ENCODE assay signal across 37 cellular contexts in the genomic region with DNA sequence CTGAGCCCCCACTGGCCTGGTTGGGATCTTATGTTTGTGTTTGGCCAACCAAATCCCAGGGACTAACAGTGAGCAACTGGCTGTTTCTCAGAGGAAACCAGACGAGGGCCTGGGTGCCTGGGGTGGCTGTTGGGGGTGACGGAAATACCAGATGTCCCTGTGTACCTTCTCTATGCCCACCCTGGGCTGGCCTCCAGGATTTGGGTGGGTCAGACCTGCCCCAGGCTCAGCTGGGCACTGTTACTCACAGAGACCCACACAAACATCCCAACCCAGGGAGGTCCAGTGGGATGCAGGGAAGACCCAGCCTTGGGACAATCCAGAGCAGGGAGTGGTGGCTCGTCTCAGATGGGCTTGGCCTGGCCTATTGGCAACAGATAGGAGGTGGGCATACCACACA. TPM values are rescaled to one million over a fixed set of nuclear protein-coding genes. Genes with fewer than 3 reads are reported as not detected.
"Had no signal": no experiment of that assay in that cellular context is flagged by ENCODE, and none has a peak within 500 bp of the region (broad histone marks: within the 10 kb centered on the region; RNA-seq: fewer than 3 reads in every experiment).

No MANE protein-coding gene starts in this region.

- H3K9me3 ChIP-seq: adrenal gland had no signal

- H3K4me1 Mint-ChIP-seq: activated B cell treated with CpG ODN at 0.5 μM for 24 hours; activated CD4-positive, alpha-beta T cell treated with anti-CD3 and anti-CD28 coated beads, Interleukin-2, amount 10 ng/mL, durations not matched to agents 24 days and 14 days had no signal

- FAIRE-seq: TTC549 had no signal

- H3K27ac ChIP-seq: adrenal gland, ascending aorta, cardiac muscle cell, VCaP had no signal

- H3K4me1 ChIP-seq: adrenal gland, ascending aorta had no signal

- H3K27me3 ChIP-seq: adrenal gland, ascending aorta, cardiac muscle cell had no signal

- H3K9me3 Mint-ChIP-seq: activated B cell treated with CpG ODN at 0.5 μM for 24 hours; activated CD4-positive, alpha-beta memory T cell treated with anti-CD3 and anti-CD28 coated beads for 36 hours; activated CD8-positive, alpha-beta T cell treated with anti-CD3 and anti-CD28 coated beads for 36 hours; activated naive CD8-positive, alpha-beta T cell treated with anti-CD3 and anti-CD28 coated beads for 36 hours; activated T-cell treated with anti-CD3 and anti-CD28 coated beads, Interleukin-2, amount 50 U/mL, for 4 hours; activated T-cell treated with anti-CD3 and anti-CD28 coated beads, Interleukin-2, amount 50 U/mL, for 72 hours; activated T-helper 17 cell treated with anti-CD3 and anti-CD28 coated beads, Interleukin-2, amount 50 U/mL, for 72 hours; central memory CD8-positive, alpha-beta T cell had no signal

- ATAC-seq: activated CD8-positive, alpha-beta T cell treated with anti-CD3 and anti-CD28 coated beads for 36 hours; activated naive CD4-positive, alpha-beta T cell treated with anti-CD3 and anti-CD28 coated beads, Interleukin-2, amount 50 U/mL, for 72 hours; activated T-cell treated with anti-CD3 and anti-CD28 coated beads, Interleukin-2, amount 50 U/mL, for 4 hours; activated T-cell treated with anti-CD3 and anti-CD28 coated beads, Interleukin-2, amount 50 U/mL, for 72 hours; activated T-helper 17 cell treated with anti-CD3 and anti-CD28 coated beads, Interleukin-2, amount 50 U/mL, for 72 hours had no signal

- DNase-seq: activated B cell treated with CpG ODN at 0.5 μM for 24 hours; activated CD4-positive, alpha-beta memory T cell treated with anti-CD3 and anti-CD28 coated beads for 36 hours; activated CD4-positive, alpha-beta T cell treated with anti-CD3 and anti-CD28 coated beads for 4 hours; activated CD4-positive, alpha-beta T cell treated with anti-CD3 and anti-CD28 coated beads, Interleukin-2, amount 10 ng/mL, durations not matched to agents 24 days and 14 days; activated CD4-positive, alpha-beta T cell treated with anti-CD3 and anti-CD28 coated beads, Interleukin-2, amount 50 U/mL, for 1 hour; activated CD4-positive, alpha-beta T cell treated with anti-CD3 and anti-CD28 coated beads, Interleukin-2, amount 50 U/mL, for 4 hours; activated CD4-positive, CD25-positive, alpha-beta regulatory T cell treated with anti-CD3 and anti-CD28 coated beads, Interleukin-2, amount 50 U/mL, for 72 hours; activated CD8-positive, alpha-beta memory T cell treated with anti-CD3 and anti-CD28 coated beads, Interleukin-2, amount 50 U/mL, for 4 hours; activated CD8-positive, alpha-beta T cell treated with anti-CD3 and anti-CD28 coated beads for 36 hours; activated effector memory CD4-positive, alpha-beta T cell treated with anti-CD3 and anti-CD28 coated beads, Interleukin-2, amount 50 U/mL, for 16 hours; activated gamma-delta T cell treated with Interleukin-2 at 50 U/mL for 16 hours; activated naive CD4-positive, alpha-beta T cell; activated naive CD4-positive, alpha-beta T cell treated with anti-CD3 and anti-CD28 coated beads for 36 hours; activated naive CD4-positive, alpha-beta T cell treated with anti-CD3 and anti-CD28 coated beads, Interleukin-2, amount 50 U/mL, for 16 hours; activated naive CD8-positive, alpha-beta T cell treated with anti-CD3 and anti-CD28 coated beads for 36 hours; activated T-cell treated with anti-CD3 and anti-CD28 coated beads for 4 hours; activated T-cell treated with anti-CD3 and anti-CD28 coated beads, Interleukin-2, amount 50 U/mL, for 1 hour; activated T-cell treated with anti-CD3 and anti-CD28 coated beads, Interleukin-2, amount 50 U/mL, for 4 hours; activated T-cell treated with anti-CD3 and anti-CD28 coated beads, Interleukin-2, amount 50 U/mL, for 72 hours; adrenal gland; amniotic stem cell; caudate nucleus; cerebellar nuclear complex; T-helper 1 cell; T-helper 2 cell; T-helper 9 cell had no signal

- H3K27ac Mint-ChIP-seq: activated B cell treated with CpG ODN at 0.5 μM for 24 hours; activated CD4-positive, alpha-beta memory T cell treated with anti-CD3 and anti-CD28 coated beads for 36 hours; activated CD4-positive, alpha-beta T cell treated with anti-CD3 and anti-CD28 coated beads, Interleukin-2, amount 10 ng/mL, durations not matched to agents 24 days and 14 days; activated CD8-positive, alpha-beta T cell treated with anti-CD3 and anti-CD28 coated beads for 36 hours; activated naive CD4-positive, alpha-beta T cell treated with anti-CD3 and anti-CD28 coated beads for 36 hours; activated naive CD4-positive, alpha-beta T cell treated with anti-CD3 and anti-CD28 coated beads, Interleukin-2, amount 50 U/mL, for 72 hours; activated naive CD8-positive, alpha-beta T cell treated with anti-CD3 and anti-CD28 coated beads for 36 hours; activated T-cell treated with anti-CD3 and anti-CD28 coated beads, Interleukin-2, amount 50 U/mL, for 72 hours; activated T-helper 1 cell treated with anti-CD3 and anti-CD28 coated beads, Interleukin-12 subunit alpha, Interleukin-12 subunit beta, Interleukin-2, Interleukin-4 antibody, amounts not matched to agents 30 ng/mL and 10 ng/mL and 1 ng/mL, durations not matched to agents 14 hours and 24 hours and 36 hours; activated T-helper 17 cell treated with anti-CD3 and anti-CD28 coated beads, Interleukin-2, amount 50 U/mL, for 72 hours; T-helper 1 cell treated with Interleukin-12 subunit alpha and Interleukin-12 subunit beta and Interleukin-4 antibody, amounts not matched to agents 30 μg/mL and 1 μg/mL, for 36 hours; T-helper 2 cell treated with Interferon-gamma antibody and Interleukin-4, amounts not matched to agents 5 μg/mL and 100 μg/mL, for 36 hours had no signal

- H3K4me3 Mint-ChIP-seq: activated B cell treated with CpG ODN at 0.5 μM for 24 hours; activated CD4-positive, alpha-beta memory T cell treated with anti-CD3 and anti-CD28 coated beads for 36 hours; activated CD4-positive, alpha-beta T cell treated with anti-CD3 and anti-CD28 coated beads, Interleukin-2, amount 10 ng/mL, durations not matched to agents 24 days and 14 days; activated CD8-positive, alpha-beta T cell treated with anti-CD3 and anti-CD28 coated beads for 36 hours; activated naive CD4-positive, alpha-beta T cell treated with anti-CD3 and anti-CD28 coated beads for 36 hours; activated naive CD8-positive, alpha-beta T cell treated with anti-CD3 and anti-CD28 coated beads for 36 hours; activated T-cell treated with anti-CD3 and anti-CD28 coated beads, Interleukin-2, amount 50 U/mL, for 4 hours; activated T-cell treated with anti-CD3 and anti-CD28 coated beads, Interleukin-2, amount 50 U/mL, for 72 hours; activated T-helper 1 cell treated with anti-CD3 and anti-CD28 coated beads, Interleukin-12 subunit alpha, Interleukin-12 subunit beta, Interleukin-2, Interleukin-4 antibody, amounts not matched to agents 30 ng/mL and 10 ng/mL and 1 ng/mL, durations not matched to agents 14 hours and 24 hours and 36 hours; activated T-helper 17 cell treated with anti-CD3 and anti-CD28 coated beads, Interleukin-2, amount 50 U/mL, for 72 hours; brain; central memory CD8-positive, alpha-beta T cell; T-helper 1 cell treated with Interleukin-12 subunit alpha and Interleukin-12 subunit beta and Interleukin-4 antibody, amounts not matched to agents 30 μg/mL and 1 μg/mL, for 36 hours; T-helper 2 cell treated with Interferon-gamma antibody and Interleukin-4, amounts not matched to agents 5 μg/mL and 100 μg/mL, for 36 hours had no signal

- H3K4me3 ChIP-seq: adrenal gland, ascending aorta, cardiac muscle cell had no signal

RNA-seq across cellular contexts. Expression of gene ZNF497, which starts 26.9 kb away (rescaled TPM):
- total RNA-seq: ascending aorta had no signal

RNA-seq across cellular contexts. Expression of gene ZNF837, which starts 45.2 kb away (rescaled TPM):
- total RNA-seq: ascending aorta had no signal
